In genomic region chr3:150084128-150084527, GRCh38 we compare ENCODE assay signal across 19 cellular contexts.
DNase-seq lines count a peak whose midpoint lies in the region; ATAC-seq and TF ChIP-seq lines count a peak whose summit lies in the region.
"Had no signal": no experiment of that assay in that cellular context is flagged by ENCODE, and none has a peak within 500 bp of the region (broad histone marks: within the 10 kb centered on the region; RNA-seq: fewer than 3 reads in every experiment).

No MANE protein-coding gene starts in this region.

- no peaks in the 10 kb centered on the region for H3K79me2 ChIP-seq in SK-N-SH (ENCODE audit: insufficient read depth)
- no peaks in the 10 kb centered on the region for H3K79me2 ChIP-seq in fibroblast of lung (ENCODE audit: control insufficient read depth, insufficient read depth, low read length)

- peak overlapping the region; percentile 76; the same call in 1 of the 2 replicates for H2AFZ ChIP-seq in SK-N-SH (ENCODE audit: low read depth)
- H2AFZ ChIP-seq in fibroblast of lung (ENCODE audit: low read length): no peak overlapping the region

- H3K9ac ChIP-seq in SK-N-SH: peak overlapping the region; percentile 48; the same call in 1 of the 2 replicates
- H3K9ac ChIP-seq in fibroblast of lung (ENCODE audit: insufficient read depth, low read length): no peak overlapping the region
- H3K9ac ChIP-seq: BLaER1 had no signal

- H3K27me3 ChIP-seq in SK-N-SH (ENCODE audit: insufficient read depth): no peaks in the 10 kb centered on the region
- H3K27me3 ChIP-seq in fibroblast of lung (ENCODE audit: control insufficient read depth, insufficient read depth, low read length): no peaks in the 10 kb centered on the region
- no peaks in the 10 kb centered on the region for H3K27me3 ChIP-seq in psoas muscle (ENCODE audit: insufficient read depth in 3 of 3, low read length in 2 of 3)
- H3K27me3 ChIP-seq: BLaER1, Peyer's patch had no signal

- DNase-seq in SK-N-SH: no peak
- no peak for DNase-seq in fibroblast of lung (ENCODE audit: low read depth in 2 of 2)
- no peak for DNase-seq in psoas muscle
- DNase-seq in omental fat pad (ENCODE audit: low spot score): no peak
- no peak for DNase-seq in glomerular visceral epithelial cell (ENCODE audit: extremely low spot score)
- no peak for DNase-seq in DMS53 (lab: John Stamatoyannopoulos, UW)
- DNase-seq in COR-L47 (lab: John Stamatoyannopoulos, UW): no peak
- DNase-seq: CD8-positive, alpha-beta T cell; DND-41; GOT3; NCI-H1436 treated with DMSO at 0.1 percent for 48 hours; NCI-H2081 treated with DMSO at 0.1 percent for 48 hours; NCI-H526; Peyer's patch had no signal

- H3K4me2 ChIP-seq in SK-N-SH: peak overlapping the region; percentile 60; the same call in 1 of the 2 replicates
- H3K4me2 ChIP-seq in fibroblast of lung (ENCODE audit: extremely low read depth, insufficient read depth, low read length): peak overlapping the region; percentile 59
- H3K4me2 ChIP-seq: BLaER1 had no signal

- H4K20me1 ChIP-seq in SK-N-SH (ENCODE audit: insufficient read depth) (no peaks in the 10 kb centered on the region), fibroblast of lung (ENCODE audit: control insufficient read depth, extremely low read depth, insufficient read depth, low read length) (no peaks in the 10 kb centered on the region)
- H4K20me1 ChIP-seq: BLaER1 had no signal

- ATAC-seq in SK-N-SH treated with all-trans-retinoic acid at 6 μM for 48 hours (no peak), psoas muscle (no peak), omental fat pad (ENCODE audit: low FRiP score) (no peak)
- ATAC-seq: CD8-positive, alpha-beta T cell; GM12878; Right ventricle myocardium inferior had no signal

- H3K9me2 ChIP-seq in SK-N-SH: no peaks in the 10 kb centered on the region

- WGBS in SK-N-SH (ENCODE audit: low lambda C conversion rate): 95% methylated on average over 1 of the region's 1 CpG
- 79 to 86% (median 84%) methylated on average over 1 of the region's 1 CpG for WGBS in psoas muscle, 3 donors

- TF ChIP-seq RAD21 in SK-N-SH (IDR thresholded peaks at IDR 0.05; ENCODE audit: low read length): no peak

- H3K4me3 ChIP-seq in SK-N-SH (ENCODE audit: low read depth in 2 of 2, low read length in 1 of 2) (0 out of 4 replicates have a peak overlapping the region, but pooled peaks of 1 of the 2 experiments have one; percentile 58), fibroblast of lung (replicated peaks in 1 of 4; ENCODE audit: control extremely low read depth in 1 of 4, insufficient read depth in 1 of 4, low read depth in 3 of 4, low read length in 4 of 4) (peak overlapping the region in 1 of 4 experiments; percentile 52), psoas muscle (peak overlapping the region; percentile 56)
- H3K4me3 ChIP-seq: BLaER1, GM12878, Peyer's patch had no signal

- intact Hi-C loops in psoas muscle (cut with DNase I): no loop called here

- no peak for TF ChIP-seq CTCF in SK-N-SH (IDR thresholded peaks at IDR 0.05)
- TF ChIP-seq CTCF in fibroblast of lung (conservative IDR thresholded peaks at IDR 0.05 in 1 of 2, IDR thresholded peaks at IDR 0.05 in 1 of 2; ENCODE audit: low read depth in 1 of 2, low read length in 2 of 2): no peak
- TF ChIP-seq CTCF in psoas muscle (IDR thresholded peaks at IDR 0.05): no peak
- TF ChIP-seq CTCF in omental fat pad (IDR thresholded peaks at IDR 0.05): no peak

- CTCF ChIA-PET in SK-N-SH (lab: Yijun Ruan, JAX): no interaction called here

- no peak for TF ChIP-seq EP300 in SK-N-SH (IDR thresholded peaks at IDR 0.05; ENCODE audit: borderline replicate concordance in 1 of 2, low read depth in 1 of 2, low read length in 1 of 2)

- peaks cover 16 to 24% of the 10 kb centered on the region in 2 experiments for H3K4me1 ChIP-seq in SK-N-SH (ENCODE audit: control insufficient read depth in 1 of 2, insufficient read depth in 2 of 2, low read depth in 1 of 2, low read length in 1 of 2)
- peaks cover 17% of the 10 kb centered on the region for H3K4me1 ChIP-seq in fibroblast of lung (ENCODE audit: control insufficient read depth, extremely low read depth, insufficient read depth, low read length)
- peaks cover 11% of the 10 kb centered on the region for H3K4me1 ChIP-seq in psoas muscle
- H3K4me1 ChIP-seq: BLaER1, Peyer's patch had no signal

- H3K27ac ChIP-seq in SK-N-SH (ENCODE audit: low read depth in 2 of 2, low read length in 1 of 2): peak overlapping the region; percentile 79 to 98; a peak in 3 of 4 replicates
- no peak overlapping the region for H3K27ac ChIP-seq in fibroblast of lung (ENCODE audit: insufficient read depth, low read length)
- H3K27ac ChIP-seq in psoas muscle: peak overlapping the region; percentile 73
- H3K27ac ChIP-seq: 22Rv1, BLaER1 had no signal

- POLR2A ChIA-PET in SK-N-SH (lab: Yijun Ruan, JAX): no interaction called here

- H3F3A ChIP-seq in SK-N-SH (replicated peaks; ENCODE audit: insufficient read depth): peaks cover 34% of the 10 kb centered on the region

- H3K36me3 ChIP-seq in SK-N-SH (replicated peaks in 1 of 2; ENCODE audit: control insufficient read depth in 1 of 2, insufficient read depth in 2 of 2, low read length in 1 of 2) (no peaks in the 10 kb centered on the region), fibroblast of lung (ENCODE audit: control insufficient read depth, insufficient read depth, low read length) (no peaks in the 10 kb centered on the region), psoas muscle (ENCODE audit: insufficient read depth in 1 of 2, low read depth in 1 of 2) (no peaks in the 10 kb centered on the region)
- H3K36me3 ChIP-seq: BLaER1, Peyer's patch had no signal

- H3K9me3 ChIP-seq in SK-N-SH: no peaks in the 10 kb centered on the region
- no peaks in the 10 kb centered on the region for H3K9me3 ChIP-seq in fibroblast of lung (ENCODE audit: control insufficient read depth, insufficient read depth, low read depth, low read length)
- no peaks in the 10 kb centered on the region for H3K9me3 ChIP-seq in psoas muscle
- H3K9me3 ChIP-seq: BLaER1, Peyer's patch had no signal

TF ChIP-seq in SK-N-SH, 30 proteins besides CTCF, POLR2A, EP300 and RAD21 (continues in another document):
- no peak for TF ChIP-seq RXRA (IDR thresholded peaks at IDR 0.05; ENCODE audit: borderline replicate concordance, low read depth)
- TF ChIP-seq GABPA (IDR thresholded peaks at IDR 0.05; ENCODE audit: low read depth): no peak
- TF ChIP-seq NRF1 (IDR thresholded peaks at IDR 0.05; ENCODE audit: low read depth, low read length): no peak
- no peak for TF ChIP-seq EZH2phosphoT487 (IDR thresholded peaks at IDR 0.05; ENCODE audit: borderline replicate concordance, low read depth)
- TF ChIP-seq, protein P1, sequence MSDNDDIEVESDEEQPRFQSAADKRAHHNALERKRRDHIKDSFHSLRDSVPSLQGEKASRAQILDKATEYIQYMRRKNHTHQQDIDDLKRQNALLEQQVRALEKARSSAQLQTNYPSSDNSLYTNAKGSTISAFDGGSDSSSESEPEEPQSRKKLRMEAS (IDR thresholded peaks at IDR 0.05; ENCODE audit: low read depth): no peak
- TF ChIP-seq RFX5 (IDR thresholded peaks at IDR 0.05; ENCODE audit: low read length): no peak
- TF ChIP-seq, protein P2, sequence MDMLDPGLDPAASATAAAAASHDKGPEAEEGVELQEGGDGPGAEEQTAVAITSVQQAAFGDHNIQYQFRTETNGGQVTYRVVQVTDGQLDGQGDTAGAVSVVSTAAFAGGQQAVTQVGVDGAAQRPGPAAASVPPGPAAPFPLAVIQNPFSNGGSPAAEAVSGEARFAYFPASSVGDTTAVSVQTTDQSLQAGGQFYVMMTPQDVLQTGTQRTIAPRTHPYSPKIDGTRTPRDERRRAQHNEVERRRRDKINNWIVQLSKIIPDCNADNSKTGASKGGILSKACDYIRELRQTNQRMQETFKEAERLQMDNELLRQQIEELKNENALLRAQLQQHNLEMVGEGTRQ (IDR thresholded peaks at IDR 0.05; ENCODE audit: borderline replicate concordance, low read depth, low read length): no peak
- TF ChIP-seq USF1 (IDR thresholded peaks at IDR 0.05; ENCODE audit: borderline replicate concordance, low read depth): no peak

TF ChIP-seq in SK-N-SH treated with all-trans-retinoic acid at 6 μM for 48 hours, 23 proteins besides CTCF, POLR2A, EP300 and RAD21:
- TF ChIP-seq TOX (CRISPR knock-in tag; IDR thresholded peaks at IDR 0.05; ENCODE audit: borderline replicate concordance): no peak
- TF ChIP-seq RARB (CRISPR knock-in tag; IDR thresholded peaks at IDR 0.05): no peak
- TF ChIP-seq ESRRG (CRISPR knock-in tag; IDR thresholded peaks at IDR 0.05): no peak
- TF ChIP-seq PPARA (CRISPR knock-in tag; IDR thresholded peaks at IDR 0.05; ENCODE audit: borderline replicate concordance): no peak
- no peak for TF ChIP-seq ZFP3 (CRISPR knock-in tag; IDR thresholded peaks at IDR 0.05)
- no peak for TF ChIP-seq SNAI2 (CRISPR knock-in tag; IDR thresholded peaks at IDR 0.05)
- no peak for TF ChIP-seq ZNF8 (CRISPR knock-in tag; IDR thresholded peaks at IDR 0.05)
